ENCODE assay signal across 8 cellular contexts in the genomic region with DNA sequence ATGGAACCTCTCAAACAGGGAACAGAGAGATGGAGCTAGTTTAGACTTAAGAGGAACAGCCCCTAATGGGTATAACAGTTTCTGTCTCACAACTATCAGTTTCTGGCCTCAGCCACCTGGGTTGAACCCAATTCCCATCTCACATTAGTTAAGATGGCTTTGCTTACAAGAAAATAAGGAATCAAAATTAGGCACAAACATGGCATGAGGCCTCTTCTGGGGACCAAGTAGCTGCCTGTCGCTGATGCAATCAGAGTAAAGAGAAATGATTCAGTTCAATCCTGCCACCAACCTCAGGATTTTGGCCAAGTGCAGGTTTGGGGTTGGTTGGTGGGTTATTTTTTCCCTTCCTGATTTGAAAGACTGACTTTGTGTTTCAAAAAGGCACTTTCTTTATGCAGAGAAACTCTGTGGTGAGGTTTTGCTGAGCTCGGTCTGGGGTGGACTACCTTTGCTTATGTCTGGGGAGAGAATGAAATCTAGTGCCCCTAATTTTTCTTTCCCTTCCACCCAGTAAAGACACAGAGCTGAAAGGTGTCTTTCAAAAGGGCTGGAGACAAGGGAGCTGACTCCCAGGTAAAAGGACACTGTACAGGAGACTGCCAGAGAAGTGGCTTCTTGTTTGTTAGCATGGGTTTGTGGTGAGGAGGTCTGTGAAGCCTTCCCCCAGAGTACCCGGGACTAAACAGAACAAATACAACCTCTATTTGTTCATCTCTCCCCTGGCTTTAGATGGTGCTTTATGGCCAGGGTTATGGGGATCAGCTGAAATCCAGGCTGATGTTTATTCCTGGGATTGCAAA. TPM values are rescaled to one million over a fixed set of nuclear protein-coding genes. Genes with fewer than 3 reads are reported as not detected.
DNase-seq lines count a peak whose midpoint lies in the region; ATAC-seq lines count a peak whose summit lies in the region.

No MANE protein-coding gene starts in this region.

- no peaks in the 10 kb centered on the region for H3K27me3 Mint-ChIP-seq in activated CD4-positive, alpha-beta T cell treated with anti-CD3 and anti-CD28 coated beads, Interleukin-2, amount 10 ng/mL, durations not matched to agents 24 days and 14 days

- peak overlapping the region; percentile 84 for H3K27ac Mint-ChIP-seq in activated CD4-positive, alpha-beta T cell treated with anti-CD3 and anti-CD28 coated beads, Interleukin-2, amount 10 ng/mL, durations not matched to agents 24 days and 14 days
- peak overlapping the region; percentile 83 to 85 for H3K27ac Mint-ChIP-seq in activated naive CD4-positive, alpha-beta T cell treated with anti-CD3 and anti-CD28 coated beads, Interleukin-2, amount 50 U/mL, for 72 hours

- peaks cover 21% of the 10 kb centered on the region for H3K4me1 Mint-ChIP-seq in activated CD4-positive, alpha-beta T cell treated with anti-CD3 and anti-CD28 coated beads, Interleukin-2, amount 10 ng/mL, durations not matched to agents 24 days and 14 days

- no peaks in the 10 kb centered on the region for H3K36me3 Mint-ChIP-seq in activated CD4-positive, alpha-beta T cell treated with anti-CD3 and anti-CD28 coated beads, Interleukin-2, amount 10 ng/mL, durations not matched to agents 24 days and 14 days (ENCODE audit: low read depth)
- peaks cover 10 to 14% of the 10 kb centered on the region in 2 donors for H3K36me3 Mint-ChIP-seq in activated naive CD4-positive, alpha-beta T cell treated with anti-CD3 and anti-CD28 coated beads, Interleukin-2, amount 50 U/mL, for 72 hours

- H3K4me3 Mint-ChIP-seq in activated CD4-positive, alpha-beta T cell treated with anti-CD3 and anti-CD28 coated beads, Interleukin-2, amount 10 ng/mL, durations not matched to agents 24 days and 14 days: peak overlapping the region; percentile 26

- intact Hi-C loops in activated CD4-positive, alpha-beta T cell treated with anti-CD3 and anti-CD28 coated beads, Interleukin-2, amount 10 ng/mL, durations not matched to agents 24 days and 14 days (cut with micrococcal nuclease): loop anchor here (2.0 kb wide), 1 partner anchor 44 kb away; the partner anchor contains the start of gene NFAT5

- ATAC-seq in HG03108 (IDR thresholded peaks at IDR 0.05; ENCODE audit: unreplicated experiment) (peak; percentile 71), HG02840 (IDR thresholded peaks at IDR 0.05; ENCODE audit: low FRiP score, unreplicated experiment) (no peak)
- peak; percentile 90 to 92 for ATAC-seq in activated naive CD4-positive, alpha-beta T cell treated with anti-CD3 and anti-CD28 coated beads, Interleukin-2, amount 50 U/mL, for 72 hours

- H3K9me3 Mint-ChIP-seq in activated CD4-positive, alpha-beta T cell treated with anti-CD3 and anti-CD28 coated beads, Interleukin-2, amount 10 ng/mL, durations not matched to agents 24 days and 14 days: peaks cover 4% of the 10 kb centered on the region
- peaks cover 11 to 14% of the 10 kb centered on the region in 2 donors for H3K9me3 Mint-ChIP-seq in activated naive CD4-positive, alpha-beta T cell treated with anti-CD3 and anti-CD28 coated beads, Interleukin-2, amount 50 U/mL, for 72 hours

- DNase-seq in activated CD4-positive, alpha-beta T cell treated with anti-CD3 and anti-CD28 coated beads, Interleukin-2, amount 10 ng/mL, durations not matched to agents 24 days and 14 days: peak; percentile 69
- DNase-seq in activated CD4-positive, alpha-beta T cell treated with anti-CD3 and anti-CD28 coated beads for 1 hour: no peak
- peak; percentile 45 to 62 for DNase-seq in activated naive CD4-positive, alpha-beta T cell treated with anti-CD3 and anti-CD28 coated beads, Interleukin-2, amount 50 U/mL, for 72 hours (ENCODE audit: low spot score in 2 of 2)
- peak; percentile 45 to 53 for DNase-seq in stimulated activated CD8-positive, alpha-beta memory T cell treated with anti-CD3 and anti-CD28 coated beads, Interleukin-15, amount 100 ng/mL, for 48 hours (ENCODE audit: low read depth in 2 of 2)
- DNase-seq in GOT3 (lab: John Stamatoyannopoulos, UW) (no peak), DMS53 treated with DMSO at 0.1 percent for 48 hours (lab: John Stamatoyannopoulos, UW; ENCODE audit: unreplicated experiment) (no peak)

RNA-seq across cellular contexts. Expression of gene NFAT5, which starts 44.8 kb away (rescaled TPM):
- total RNA-seq in activated CD4-positive, alpha-beta T cell treated with anti-CD3 and anti-CD28 coated beads, Interleukin-2, amount 10 ng/mL, durations not matched to agents 24 days and 14 days: 46.3 and 54.6 TPM in 2 replicates
- 10 to 100 TPM; 37.6 to 75.5 TPM for total RNA-seq in activated naive CD4-positive, alpha-beta T cell treated with anti-CD3 and anti-CD28 coated beads, Interleukin-2, amount 50 U/mL, for 72 hours

Comparison
In these comparisons a context has a peak if more than half of its experiments do, and no peak if none do; other contexts are left out.
1. DNase-seq: peak in activated CD4-positive, alpha-beta T cell treated with anti-CD3 and anti-CD28 coated beads, Interleukin-2, amount 10 ng/mL, durations not matched to agents 24 days and 14 days (single experiment), activated naive CD4-positive, alpha-beta T cell treated with anti-CD3 and anti-CD28 coated beads, Interleukin-2, amount 50 U/mL, for 72 hours (2 of 2) and stimulated activated CD8-positive, alpha-beta memory T cell treated with anti-CD3 and anti-CD28 coated beads, Interleukin-15, amount 100 ng/mL, for 48 hours (2 of 2); none in activated CD4-positive, alpha-beta T cell treated with anti-CD3 and anti-CD28 coated beads for 1 hour (single experiment), GOT3 (single experiment) and DMS53 treated with DMSO at 0.1 percent for 48 hours (single experiment).